8 cellular contexts compared by ENCODE assay signal in the genomic region with DNA sequence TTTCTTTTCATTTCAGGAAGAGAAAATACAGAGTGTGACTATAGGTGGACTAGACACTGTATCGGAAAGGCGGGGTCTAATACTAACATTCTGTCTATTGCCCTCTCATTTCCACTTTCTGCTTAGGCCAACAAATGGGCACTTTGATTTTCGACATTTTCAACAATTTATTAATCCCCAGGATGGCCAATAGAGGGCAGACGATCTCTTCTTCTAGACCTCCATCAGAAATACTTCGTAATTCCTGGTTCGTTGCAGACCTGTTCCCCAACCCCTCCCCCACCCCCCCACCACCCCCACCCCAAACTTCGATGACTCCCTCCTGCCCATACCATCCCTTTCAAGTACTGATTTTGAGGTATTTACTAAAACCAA. TPM values are rescaled to one million over a fixed set of nuclear protein-coding genes. Genes with fewer than 3 reads are reported as not detected.
DNase-seq lines count a peak whose midpoint lies in the region; ATAC-seq and TF ChIP-seq lines count a peak whose summit lies in the region.

No MANE protein-coding gene starts in this region.

- peaks cover 9% of the 10 kb centered on the region for H3F3A ChIP-seq in neural progenitor cell (ENCODE audit: low read depth)

- ATAC-seq in GM18867 (IDR thresholded peaks at IDR 0.05; ENCODE audit: unreplicated experiment) (peak; percentile 27), HG03342 (IDR thresholded peaks at IDR 0.05; ENCODE audit: unreplicated experiment) (no peak)

- peaks cover 12% of the 10 kb centered on the region for H3K4me1 Mint-ChIP-seq in neural progenitor cell

- no peak overlapping the region for H3K27ac ChIP-seq in neural progenitor cell

- H3K9me3 ChIP-seq in neural progenitor cell (ENCODE audit: low read depth) = no peaks in the 10 kb centered on the region

- H3K27ac Mint-ChIP-seq in neural progenitor cell = no peak overlapping the region

- POLR2A ChIA-PET in BJ (lab: Charles Lee) = no interaction called here

- peaks cover 5% of the 10 kb centered on the region for H3K27me3 Mint-ChIP-seq in neural progenitor cell (ENCODE audit: insufficient read depth, low read depth)

- H3K79me2 ChIP-seq in neural progenitor cell (ENCODE audit: low read depth) = peaks cover 8% of the 10 kb centered on the region

- no peaks in the 10 kb centered on the region for H3K4me1 ChIP-seq in neural progenitor cell

- peaks cover under 1% of the 10 kb centered on the region for H4K20me1 ChIP-seq in neural progenitor cell (ENCODE audit: low read depth)

- no peaks in the 10 kb centered on the region for H3K27me3 ChIP-seq in BJ (ENCODE audit: control insufficient read depth, insufficient read depth, low read length)
- peaks cover 21% of the 10 kb centered on the region for H3K27me3 ChIP-seq in neural progenitor cell

- H3K9me3 Mint-ChIP-seq in neural progenitor cell = no peaks in the 10 kb centered on the region

- no peak for DNase-seq in BJ (ENCODE audit: low read depth)
- peak; percentile 53 to 90 for DNase-seq in NOMO-1 (lab: John Stamatoyannopoulos, UW; ENCODE audit: unreplicated experiment in 2 of 2)
- DNase-seq in dermis blood vessel endothelial cell = peak; percentile 77
- DNase-seq in neural progenitor cell (ENCODE audit: low spot score) = peak; percentile 65
- DNase-seq in effector CD8-positive, alpha-beta T cell (lab: John Stamatoyannopoulos, UW) = no peak
- no peak for DNase-seq in stimulated activated CD4-positive, alpha-beta T cell treated with anti-CD3 and anti-CD28 coated beads, Interleukin-4, amount 100 ng/mL, for 1 hour

- no peaks in the 10 kb centered on the region for H3K36me3 Mint-ChIP-seq in neural progenitor cell

- no peaks in the 10 kb centered on the region for H3K36me3 ChIP-seq in BJ (ENCODE audit: control insufficient read depth, insufficient read depth, low read length)
- no peaks in the 10 kb centered on the region for H3K36me3 ChIP-seq in neural progenitor cell

- no peak overlapping the region for H3K4me3 Mint-ChIP-seq in neural progenitor cell

- H2AFZ ChIP-seq in neural progenitor cell (replicated peaks) = no peak overlapping the region

- CTCF ChIA-PET in BJ (lab: Yijun Ruan, JAX) = interaction anchor here (0.7 to 3.6 kb wide), 16 partner anchors 16 to 471 kb away, joined by 3 to 23 read pairs (median 4); no protein-coding TSS in a partner anchor

- peak; percentile 60 for TF ChIP-seq CTCF in BJ (IDR thresholded peaks at IDR 0.05; ENCODE audit: insufficient read depth, low read depth, low read length)
- TF ChIP-seq CTCF in neural progenitor cell (IDR thresholded peaks at IDR 0.05) = peak; percentile 67

- H3K9ac ChIP-seq in neural progenitor cell = no peak overlapping the region

- H3K4me3 ChIP-seq in BJ (ENCODE audit: low read depth, low read length) (no peak overlapping the region), neural progenitor cell (no peak overlapping the region)

- no peak overlapping the region for H3K4me2 ChIP-seq in neural progenitor cell

RNA-seq across cellular contexts. Expression of gene CRIM1, which starts 3.6 kb away (rescaled TPM):
- polyA plus RNA-seq in BJ (2011; rRNA removed) = 427 and 729 TPM in 2 replicates
- polyA minus RNA-seq in BJ (2011; rRNA and poly(A)+ RNA removed) = 1,519 and 2,068 TPM in 2 replicates
- 765 and 891 TPM in 2 replicates for total RNA-seq in dermis blood vessel endothelial cell
- 4.9 and 10.2 TPM in 2 replicates for total RNA-seq in neural progenitor cell (ENCODE audit: low replicate concordance)

Comparison
In these comparisons a context has a peak if more than half of its experiments do, and no peak if none do; other contexts are left out.
1. DNase-seq: peak in NOMO-1 (2 of 2), dermis blood vessel endothelial cell (single experiment) and neural progenitor cell (single experiment); none in BJ (single experiment), effector CD8-positive, alpha-beta T cell (single experiment) and stimulated activated CD4-positive, alpha-beta T cell treated with anti-CD3 and anti-CD28 coated beads, Interleukin-4, amount 100 ng/mL, for 1 hour (single experiment).
2. RNA of gene CRIM1, which starts 3.6 kb away (total RNA-seq): 765 to 891 TPM in dermis blood vessel endothelial cell; 4.9 to 10.2 TPM in neural progenitor cell; every median in the first group is over 10 times any median in the second.